Comparison of ENCODE assay signal across 11 cellular contexts in the genomic region with DNA sequence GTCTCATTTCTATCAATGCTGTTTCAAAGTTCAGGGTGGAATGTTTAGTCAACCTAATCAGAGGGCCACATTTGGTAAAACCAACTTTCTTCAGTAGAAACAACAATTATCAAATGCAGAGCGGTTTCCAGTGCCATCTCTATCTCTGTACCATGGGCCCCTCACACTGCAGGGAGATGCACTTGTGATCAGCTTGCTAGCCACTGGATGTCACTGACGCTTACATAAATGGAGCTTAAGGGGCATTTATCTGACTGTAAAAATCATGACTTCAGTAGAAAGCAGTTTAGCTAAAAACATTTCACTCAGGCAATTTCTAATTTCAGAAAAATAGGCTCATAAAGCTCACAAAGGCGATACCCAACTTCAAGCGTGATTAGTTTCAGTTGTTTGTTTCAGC.
DNase-seq lines count a peak whose midpoint lies in the region; ATAC-seq, FAIRE-seq and TF ChIP-seq lines count a peak whose summit lies in the region.
"Had no signal": no experiment of that assay in that cellular context is flagged by ENCODE, and none has a peak within 500 bp of the region (broad histone marks: within the 10 kb centered on the region; RNA-seq: fewer than 3 reads in every experiment).

No MANE protein-coding gene starts in this region.

- FAIRE-seq in GM12878 (lab: Jason Lieb, UNC), result no peak

- ATAC-seq in GM12878, result 0 out of 3 replicates have a peak, but pooled peaks have one; percentile 34
- ATAC-seq in GM21381 (IDR thresholded peaks at IDR 0.05; ENCODE audit: unreplicated experiment), result no peak
- ATAC-seq: Right ventricle myocardium inferior had no signal

- H3K9ac ChIP-seq in GM12878 (ENCODE audit: control insufficient read depth, insufficient read depth, low read length), result no peak overlapping the region

- no TSS peak for BruUV-seq in GM12878 (replicated peaks; lab: Mats Ljungman, UMichigan)

- H3K9me3 Mint-ChIP-seq in CD4-positive, alpha-beta memory T cell, result peaks cover 0 to 3% (median 0%) of the 10 kb centered on the region in 8 donors
- H3K9me3 Mint-ChIP-seq: activated B cell treated with CpG ODN at 0.5 μM for 24 hours had no signal

- no peak overlapping the region for H3K4me3 ChIP-seq in GM12878
- H3K4me3 ChIP-seq in CD4-positive, alpha-beta memory T cell (ENCODE audit: low read length in 2 of 2), result no peak overlapping the region
- H3K4me3 ChIP-seq: right atrium auricular region had no signal

- TF ChIP-seq CTCF in GM12878 (IDR thresholded peaks at IDR 0.05 in 2 of 3, conservative IDR thresholded peaks at IDR 0.05 in 1 of 3; ENCODE audit: control insufficient read depth in 2 of 3, extremely low read depth in 1 of 3, insufficient read depth in 1 of 3, low read depth in 3 of 3, low read length in 3 of 3), result peak in 1 of 3 experiments; percentile 22; a peak in 1 of 6 replicates

- no peaks in the 10 kb centered on the region for H3K9me3 ChIP-seq in GM12878 (replicated peaks; ENCODE audit: control insufficient read depth, insufficient read depth, low read length)
- H3K9me3 ChIP-seq in CD4-positive, alpha-beta memory T cell (ENCODE audit: control insufficient read depth in 1 of 2, low read length in 2 of 2), result no peaks in the 10 kb centered on the region
- H3K9me3 ChIP-seq: right atrium auricular region had no signal

- no peaks in the 10 kb centered on the region for H3K36me3 ChIP-seq in GM12878 (ENCODE audit: control insufficient read depth in 2 of 2, insufficient read depth in 2 of 2, low read length in 1 of 2)
- H3K36me3 ChIP-seq in CD4-positive, alpha-beta memory T cell (ENCODE audit: insufficient read depth, low read length), result no peaks in the 10 kb centered on the region
- H3K36me3 ChIP-seq: right atrium auricular region had no signal

- RAD21 ChIA-PET in GM12878 (lab: Charles Lee; ENCODE audit: unreplicated experiment), result interaction anchor here (1.1 kb wide), 1 partner anchor 92 kb away, joined by 6 read pairs; no protein-coding TSS in a partner anchor

- no peak overlapping the region for H2AFZ ChIP-seq in GM12878 (ENCODE audit: control insufficient read depth, low read depth, low read length)

- H3K36me3 Mint-ChIP-seq in CD4-positive, alpha-beta memory T cell, result no peaks in the 10 kb centered on the region

- 61% methylated on average over 4 of the region's 4 CpGs for WGBS in GM12878 (ENCODE audit: insufficient coverage, insufficient replicate concordance, low lambda C conversion rate, missing lambda C conversion rate)

- TF ChIP-seq POLR2A in GM12878 (IDR thresholded peaks at IDR 0.05; ENCODE audit: low read depth, low read length), result no peak

- no peaks in the 10 kb centered on the region for H3K4me1 ChIP-seq in GM12878 (ENCODE audit: control insufficient read depth, insufficient read depth, low read length)
- no peaks in the 10 kb centered on the region for H3K4me1 ChIP-seq in CD4-positive, alpha-beta memory T cell (ENCODE audit: insufficient read depth, low read length)
- H3K4me1 ChIP-seq: right atrium auricular region had no signal

- peaks cover 11 to 16% of the 10 kb centered on the region in 2 donors for H3K27me3 Mint-ChIP-seq in CD4-positive, alpha-beta memory T cell
- H3K27me3 Mint-ChIP-seq: activated B cell treated with CpG ODN at 0.5 μM for 24 hours had no signal

- SMC1A ChIA-PET in GM12878 (lab: Charles Lee; ENCODE audit: uncharacterized antibody, unreplicated experiment), result interaction anchor here (0.6 to 0.9 kb wide), 2 partner anchors 61 to 252 kb away, joined by 3 read pairs; no protein-coding TSS in a partner anchor

- TF ChIP-seq RAD21 in GM12878 (IDR thresholded peaks at IDR 0.05; ENCODE audit: insufficient read depth, low read depth, low read length), result peak; percentile 42

- CTCF ChIA-PET in GM12878 (lab: Yijun Ruan, JAX), result no interaction called here
- CTCF ChIA-PET in CD4-positive, alpha-beta memory T cell (lab: Charles Lee; ENCODE audit: partially characterized antibody), result no interaction called here

- peaks cover 0 to 5% of the 10 kb centered on the region in 2 experiments; a peak in 1 of 4 replicates for H3K27me3 ChIP-seq in GM12878 (replicated peaks in 1 of 2; ENCODE audit: control insufficient read depth in 2 of 2, insufficient read depth in 2 of 2, low read length in 1 of 2)
- no peaks in the 10 kb centered on the region for H3K27me3 ChIP-seq in CD4-positive, alpha-beta memory T cell (ENCODE audit: insufficient read depth, low read length)
- H3K27me3 ChIP-seq: right atrium auricular region had no signal

- no peak overlapping the region for H3K4me3 Mint-ChIP-seq in CD4-positive, alpha-beta memory T cell
- H3K4me3 Mint-ChIP-seq: activated B cell treated with CpG ODN at 0.5 μM for 24 hours had no signal

- H4K20me1 ChIP-seq in GM12878 (ENCODE audit: control insufficient read depth, insufficient read depth), result no peaks in the 10 kb centered on the region

- peaks cover 0 to 4% (median 0%) of the 10 kb centered on the region in 4 donors for H3K4me1 Mint-ChIP-seq in CD4-positive, alpha-beta memory T cell
- H3K4me1 Mint-ChIP-seq: activated B cell treated with CpG ODN at 0.5 μM for 24 hours had no signal

- TF ChIP-seq EP300 in GM12878 (IDR thresholded peaks at IDR 0.05; ENCODE audit: borderline replicate concordance in 1 of 2, control insufficient read depth in 1 of 2, low read depth in 2 of 2, low read length in 2 of 2), result no peak

- in situ Hi-C loops in GM12878 (cut with MboI), result no loop called here
- in situ Hi-C loops in G401 (cut with HindIII; ENCODE audit: low sequenced_read_pairs), result no loop called here

- DNase-seq in EH (ENCODE audit: low read depth) (peak; percentile 33), LHCN-M2 (ENCODE audit: low read depth) (peak; percentile 35), GM12878 (ENCODE audit: low read depth, low spot score) (no peak), iris pigment epithelial cell (ENCODE audit: low read depth) (peak; percentile 18), G401 (ENCODE audit: low spot score) (no peak)
- no peak for DNase-seq in CD4-positive, alpha-beta memory T cell
- no peak for DNase-seq in stimulated activated CD4-positive, alpha-beta T cell treated with anti-CD3 and anti-CD28 coated beads, Interleukin-1b, Interleukin-23, amount 100 ng/mL, for 48 hours
- DNase-seq: activated B cell treated with CpG ODN at 0.5 μM for 24 hours had no signal

- H3K79me2 ChIP-seq in GM12878 (ENCODE audit: control insufficient read depth, insufficient read depth, low read length), result no peaks in the 10 kb centered on the region

- H3K27ac ChIP-seq in GM12878 (ENCODE audit: control insufficient read depth, insufficient read depth), result no peak overlapping the region
- no peak overlapping the region for H3K27ac ChIP-seq in CD4-positive, alpha-beta memory T cell (ENCODE audit: low read depth, low read length)
- H3K27ac ChIP-seq: right atrium auricular region had no signal

- POLR2A ChIA-PET in GM12878 (lab: Charles Lee), result no interaction called here
- POLR2A ChIA-PET in CD4-positive, alpha-beta memory T cell (lab: Charles Lee; ENCODE audit: partially characterized antibody), result no interaction called here

- H3K4me2 ChIP-seq in GM12878 (ENCODE audit: control insufficient read depth, insufficient read depth), result no peak overlapping the region

- intact Hi-C loops in GM12878 (cut with micrococcal nuclease; ENCODE audit: unreplicated experiment), result no loop called here
- intact Hi-C loops in CD4-positive, alpha-beta memory T cell (cut with micrococcal nuclease), result no loop called here

- no peak overlapping the region for H3K27ac Mint-ChIP-seq in CD4-positive, alpha-beta memory T cell
- H3K27ac Mint-ChIP-seq: activated B cell treated with CpG ODN at 0.5 μM for 24 hours had no signal

TF ChIP-seq in GM12878, 131 proteins besides CTCF, POLR2A, EP300 and RAD21 (continues in another document):
- TF ChIP-seq NFXL1 (IDR thresholded peaks at IDR 0.05; ENCODE audit: borderline replicate concordance) (no peak), HDGF (IDR thresholded peaks at IDR 0.05) (no peak), SREBF2 (IDR thresholded peaks at IDR 0.05; ENCODE audit: low read length) (no peak), BCL11A (IDR thresholded peaks at IDR 0.05; ENCODE audit: low read depth, low read length) (no peak), BMI1 (IDR thresholded peaks at IDR 0.05; ENCODE audit: borderline replicate concordance) (no peak), TCF7 (IDR thresholded peaks at IDR 0.05; ENCODE audit: borderline replicate concordance) (no peak), PML (IDR thresholded peaks at IDR 0.05; ENCODE audit: low read length) (no peak), YY1 (IDR thresholded peaks at IDR 0.05; ENCODE audit: low read depth, low read length) (no peak), TAF1 (IDR thresholded peaks at IDR 0.05; ENCODE audit: borderline replicate concordance, low read depth, low read length) (no peak)
- TF ChIP-seq, protein P1, sequence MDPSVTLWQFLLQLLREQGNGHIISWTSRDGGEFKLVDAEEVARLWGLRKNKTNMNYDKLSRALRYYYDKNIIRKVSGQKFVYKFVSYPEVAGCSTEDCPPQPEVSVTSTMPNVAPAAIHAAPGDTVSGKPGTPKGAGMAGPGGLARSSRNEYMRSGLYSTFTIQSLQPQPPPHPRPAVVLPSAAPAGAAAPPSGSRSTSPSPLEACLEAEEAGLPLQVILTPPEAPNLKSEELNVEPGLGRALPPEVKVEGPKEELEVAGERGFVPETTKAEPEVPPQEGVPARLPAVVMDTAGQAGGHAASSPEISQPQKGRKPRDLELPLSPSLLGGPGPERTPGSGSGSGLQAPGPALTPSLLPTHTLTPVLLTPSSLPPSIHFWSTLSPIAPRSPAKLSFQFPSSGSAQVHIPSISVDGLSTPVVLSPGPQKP (IDR thresholded peaks at IDR 0.05; ENCODE audit: low read depth, low read length), result no peak
- TF ChIP-seq, protein P2, sequence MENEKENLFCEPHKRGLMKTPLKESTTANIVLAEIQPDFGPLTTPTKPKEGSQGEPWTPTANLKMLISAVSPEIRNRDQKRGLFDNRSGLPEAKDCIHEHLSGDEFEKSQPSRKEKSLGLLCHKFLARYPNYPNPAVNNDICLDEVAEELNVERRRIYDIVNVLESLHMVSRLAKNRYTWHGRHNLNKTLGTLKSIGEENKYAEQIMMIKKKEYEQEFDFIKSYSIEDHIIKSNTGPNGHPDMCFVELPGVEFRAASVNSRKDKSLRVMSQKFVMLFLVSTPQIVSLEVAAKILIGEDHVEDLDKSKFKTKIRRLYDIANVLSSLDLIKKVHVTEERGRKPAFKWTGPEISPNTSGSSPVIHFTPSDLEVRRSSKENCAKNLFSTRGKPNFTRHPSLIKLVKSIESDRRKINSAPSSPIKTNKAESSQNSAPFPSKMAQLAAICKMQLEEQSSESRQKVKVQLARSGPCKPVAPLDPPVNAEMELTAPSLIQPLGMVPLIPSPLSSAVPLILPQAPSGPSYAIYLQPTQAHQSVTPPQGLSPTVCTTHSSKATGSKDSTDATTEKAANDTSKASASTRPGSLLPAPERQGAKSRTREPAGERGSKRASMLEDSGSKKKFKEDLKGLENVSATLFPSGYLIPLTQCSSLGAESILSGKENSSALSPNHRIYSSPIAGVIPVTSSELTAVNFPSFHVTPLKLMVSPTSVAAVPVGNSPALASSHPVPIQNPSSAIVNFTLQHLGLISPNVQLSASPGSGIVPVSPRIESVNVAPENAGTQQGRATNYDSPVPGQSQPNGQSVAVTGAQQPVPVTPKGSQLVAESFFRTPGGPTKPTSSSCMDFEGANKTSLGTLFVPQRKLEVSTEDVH (IDR thresholded peaks at IDR 0.05; ENCODE audit: low read depth, partially characterized antibody), result no peak

Comparison
In these comparisons a context has a peak if more than half of its experiments do, and no peak if none do; other contexts are left out.
1. DNase-seq: peak in EH (single experiment), LHCN-M2 (single experiment) and iris pigment epithelial cell (single experiment); none in GM12878 (single experiment), CD4-positive, alpha-beta memory T cell (0 of 5), stimulated activated CD4-positive, alpha-beta T cell treated with anti-CD3 and anti-CD28 coated beads, Interleukin-1b, Interleukin-23, amount 100 ng/mL, for 48 hours (single experiment) and G401 (single experiment).